In the genomic region with DNA sequence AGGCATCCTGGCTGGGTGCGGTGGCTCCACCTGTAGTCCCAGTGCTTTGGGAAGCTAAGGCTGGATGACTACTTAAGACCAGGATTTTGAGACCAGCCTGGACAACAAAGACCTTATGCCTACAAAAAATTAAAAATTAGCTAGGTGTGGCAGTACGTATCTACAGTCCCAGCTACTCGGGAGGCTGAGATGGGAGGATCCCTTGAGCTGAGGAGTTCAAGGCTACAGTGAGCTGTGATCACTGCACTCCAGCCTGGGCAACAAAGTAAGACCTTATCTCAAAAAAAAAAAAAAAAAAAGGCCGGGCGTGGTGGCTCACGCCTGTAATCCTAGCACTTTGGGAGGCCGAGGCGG, we compare ENCODE assay signal across 1 cellular context.
TF ChIP-seq lines count a peak whose summit lies in the region.

No MANE protein-coding gene starts in this region.

TF ChIP-seq in IMR-90, 13 proteins besides CTCF, POLR2A, EP300 and RAD21:
- TF ChIP-seq RFX5 (IDR thresholded peaks at IDR 0.05; ENCODE audit: low read depth, low read length), result no peak
- no peak for TF ChIP-seq SMC3 (IDR thresholded peaks at IDR 0.05; ENCODE audit: low read depth, low read length)
- TF ChIP-seq CEBPB (IDR thresholded peaks at IDR 0.05; ENCODE audit: low read depth, low read length), result no peak
- TF ChIP-seq BHLHE40 (IDR thresholded peaks at IDR 0.05; ENCODE audit: low read depth, low read length), result no peak
- TF ChIP-seq MAFK (IDR thresholded peaks at IDR 0.05; ENCODE audit: low read depth, low read length), result no peak
